In genomic region chr11:46916669-46917108, GRCh38 we compare ENCODE assay signal across 9 cellular contexts. TPM values are rescaled to one million over a fixed set of nuclear protein-coding genes. Genes with fewer than 3 reads are reported as not detected.
DNase-seq lines count a peak whose midpoint lies in the region; ATAC-seq and TF ChIP-seq lines count a peak whose summit lies in the region.
"Had no signal": no experiment of that assay in that cellular context is flagged by ENCODE, and none has a peak within 500 bp of the region (broad histone marks: within the 10 kb centered on the region; RNA-seq: fewer than 3 reads in every experiment).

No MANE protein-coding gene starts in this region.

- intact Hi-C loops in OCI-LY7 (cut with micrococcal nuclease; ENCODE audit: unreplicated experiment): loop anchor here (5.0 kb wide), 1 partner anchor 86 kb away; no protein-coding TSS in a partner anchor

- peak overlapping the region; percentile 75 for H3K4me2 ChIP-seq in OCI-LY7 (ENCODE audit: low read length)

- ATAC-seq in GM21381 (IDR thresholded peaks at IDR 0.05; ENCODE audit: unreplicated experiment) (no peak), HG03521 (IDR thresholded peaks at IDR 0.05; ENCODE audit: unreplicated experiment) (no peak)

- no peak overlapping the region; the same call in 1 of the 2 replicates for H2AFZ ChIP-seq in OCI-LY7 (ENCODE audit: low read length)

- BruUV-seq in OCI-LY7 (replicated peaks; lab: Mats Ljungman, UMichigan): no TSS peak

- H3K4me1 ChIP-seq in OCI-LY7 (ENCODE audit: insufficient read depth, low read length, poor library complexity, severe bottlenecking): peaks cover 66% of the 10 kb centered on the region

- H3K9me2 ChIP-seq in OCI-LY7 (ENCODE audit: insufficient read depth, low read length): no peaks in the 10 kb centered on the region

- TF ChIP-seq CTCF in OCI-LY7 (conservative IDR thresholded peaks at IDR 0.05; ENCODE audit: low read length) (peak; percentile 25; the same call in 1 of the 2 replicates), cardiac fibroblast (IDR thresholded peaks at IDR 0.05; ENCODE audit: low read depth, low read length) (peak; percentile 42)

- no peaks in the 10 kb centered on the region; the same call in none of the 2 replicates for H3K36me3 ChIP-seq in OCI-LY7 (ENCODE audit: insufficient read depth, low read length)
- H3K36me3 ChIP-seq: neutrophil had no signal

- peaks cover 35% of the 10 kb centered on the region; the same call in 1 of the 2 replicates for H3K79me2 ChIP-seq in OCI-LY7 (ENCODE audit: insufficient read depth, low read depth, low read length)

- CTCF ChIA-PET in OCI-LY7 (lab: Charles Lee; ENCODE audit: unreplicated experiment): no interaction called here

- H3K9me3 ChIP-seq in OCI-LY7 (ENCODE audit: low read length): no peaks in the 10 kb centered on the region
- H3K9me3 ChIP-seq: neutrophil had no signal

- DNase-seq in stimulated activated CD4-positive, alpha-beta T cell treated with anti-CD3 and anti-CD28 coated beads, Interleukin-12 subunit alpha, Interleukin-12 subunit beta, amount 100 ng/mL, for 4 hours: peak; percentile 23
- DNase-seq in stimulated activated CD4-positive, alpha-beta T cell treated with anti-CD3 and anti-CD28 coated beads, Interleukin-1b, Interleukin-23, amount 100 ng/mL, for 48 hours: no peak
- DNase-seq in OCI-LY7 (ENCODE audit: low spot score) (no peak), cardiac fibroblast (ENCODE audit: low read depth in 2 of 2) (peak; percentile 68 to 85), iris pigment epithelial cell (ENCODE audit: low read depth) (peak; percentile 63)
- DNase-seq in stimulated activated CD8-positive, alpha-beta memory T cell treated with anti-CD3 and anti-CD28 coated beads, Interleukin-4, amount 100 ng/mL, for 48 hours: peak; percentile 47

- POLR2A ChIA-PET in OCI-LY7 (lab: Charles Lee): interaction anchor here (0.6 to 1.4 kb wide), 5 partner anchors 9 to 196 kb away, joined by 3 to 4 read pairs (median 3); no protein-coding TSS in a partner anchor

- no peak overlapping the region for H3K27ac ChIP-seq in OCI-LY7 (ENCODE audit: low read depth, low read length, poor library complexity, severe bottlenecking)
- H3K27ac ChIP-seq: neutrophil had no signal

- peak overlapping the region; percentile 74 for H3K4me3 ChIP-seq in OCI-LY7 (ENCODE audit: low read depth, low read length, poor library complexity, severe bottlenecking)
- peak overlapping the region; percentile 54 to 71 for H3K4me3 ChIP-seq in cardiac fibroblast (replicated peaks in 1 of 2; ENCODE audit: low read depth in 2 of 2, low read length in 2 of 2)

- 0 out of 2 replicates have a peak, but pooled peaks cover 3% of the 10 kb centered on the region for H4K20me1 ChIP-seq in OCI-LY7 (ENCODE audit: insufficient read depth, low read length)

RNA-seq across cellular contexts. Expression of gene LRP4, which starts 1.7 kb away (rescaled TPM):
- total RNA-seq in OCI-LY7 (2014; rRNA removed; shearing (Covaris generic)): 22.6 and 28.5 TPM in 2 replicates
- total RNA-seq in OCI-LY7 (2022): 17.5 and 19.8 TPM in 2 replicates

RNA-seq across cellular contexts. Expression of gene CSTPP1, which starts 19.9 kb away (rescaled TPM):
- total RNA-seq in OCI-LY7 (2014; rRNA removed; shearing (Covaris generic)): 35.2 and 39.6 TPM in 2 replicates
- 39.7 and 43.1 TPM in 2 replicates for total RNA-seq in OCI-LY7 (2022)

Comparison
In these comparisons a context has a peak if more than half of its experiments do, and no peak if none do; other contexts are left out.
1. DNase-seq: peak in stimulated activated CD4-positive, alpha-beta T cell treated with anti-CD3 and anti-CD28 coated beads, Interleukin-12 subunit alpha, Interleukin-12 subunit beta, amount 100 ng/mL, for 4 hours (single experiment), cardiac fibroblast (2 of 2), iris pigment epithelial cell (single experiment) and stimulated activated CD8-positive, alpha-beta memory T cell treated with anti-CD3 and anti-CD28 coated beads, Interleukin-4, amount 100 ng/mL, for 48 hours (single experiment); none in stimulated activated CD4-positive, alpha-beta T cell treated with anti-CD3 and anti-CD28 coated beads, Interleukin-1b, Interleukin-23, amount 100 ng/mL, for 48 hours (single experiment) and OCI-LY7 (single experiment).